In genomic region chr11:62461740-62462522, GRCh38 we compare ENCODE assay signal across 15 cellular contexts. TPM values are rescaled to one million over a fixed set of nuclear protein-coding genes. Genes with fewer than 3 reads are reported as not detected.
DNase-seq lines count a peak whose midpoint lies in the region; ATAC-seq and TF ChIP-seq lines count a peak whose summit lies in the region.
"Had no signal": no experiment of that assay in that cellular context is flagged by ENCODE, and none has a peak within 500 bp of the region (broad histone marks: within the 10 kb centered on the region; RNA-seq: fewer than 3 reads in every experiment).

No MANE protein-coding gene starts in this region.

- no peaks in the 10 kb centered on the region for H3K36me3 ChIP-seq in SJSA1
- H3K36me3 ChIP-seq in uterus: no peaks in the 10 kb centered on the region
- H3K36me3 ChIP-seq in CD8-positive, alpha-beta T cell (ENCODE audit: insufficient read depth, low read length): no peaks in the 10 kb centered on the region

- H3K27me3 ChIP-seq in SJSA1 (replicated peaks): no peaks in the 10 kb centered on the region
- no peaks in the 10 kb centered on the region for H3K27me3 ChIP-seq in uterus
- H3K27me3 ChIP-seq in CD8-positive, alpha-beta T cell (ENCODE audit: insufficient read depth, low read length): no peaks in the 10 kb centered on the region

- no peaks in the 10 kb centered on the region for H3K36me3 Mint-ChIP-seq in activated CD4-positive, alpha-beta T cell treated with anti-CD3 and anti-CD28 coated beads, Interleukin-2, amount 10 ng/mL, durations not matched to agents 7 days and 5 days (ENCODE audit: low read depth)
- H3K36me3 Mint-ChIP-seq in CD8-positive, alpha-beta T cell: no peaks in the 10 kb centered on the region

- H3K4me3 ChIP-seq in SJSA1: no peak overlapping the region
- no peak overlapping the region for H3K4me3 ChIP-seq in fibroblast of villous mesenchyme (ENCODE audit: low read depth, low read length)
- no peak overlapping the region for H3K4me3 ChIP-seq in uterus
- no peak overlapping the region for H3K4me3 ChIP-seq in CD8-positive, alpha-beta T cell (ENCODE audit: low read depth, low read length)

- H3K4me1 Mint-ChIP-seq in activated CD4-positive, alpha-beta T cell treated with anti-CD3 and anti-CD28 coated beads, Interleukin-2, amount 10 ng/mL, durations not matched to agents 7 days and 5 days: peaks cover 3% of the 10 kb centered on the region
- no peaks in the 10 kb centered on the region for H3K4me1 Mint-ChIP-seq in CD8-positive, alpha-beta T cell (ENCODE audit: low read depth)
- H3K4me1 Mint-ChIP-seq: activated naive CD8-positive, alpha-beta T cell treated with anti-CD3 and anti-CD28 coated beads, Interleukin-2, amount 50 U/mL, for 24 hours had no signal

- H3K27me3 Mint-ChIP-seq in activated CD4-positive, alpha-beta T cell treated with anti-CD3 and anti-CD28 coated beads, Interleukin-2, amount 10 ng/mL, durations not matched to agents 7 days and 5 days: peaks cover 2% of the 10 kb centered on the region
- H3K27me3 Mint-ChIP-seq in CD8-positive, alpha-beta T cell (ENCODE audit: low read depth): peaks cover 3% of the 10 kb centered on the region
- H3K27me3 Mint-ChIP-seq: activated CD8-positive, alpha-beta T cell treated with anti-CD3 and anti-CD28 coated beads for 36 hours; activated naive CD8-positive, alpha-beta T cell treated with anti-CD3 and anti-CD28 coated beads, Interleukin-2, amount 50 U/mL, for 24 hours had no signal

- ATAC-seq in HG03175 (IDR thresholded peaks at IDR 0.05; ENCODE audit: unreplicated experiment): no peak
- no peak for ATAC-seq in CD8-positive, alpha-beta T cell
- ATAC-seq: activated CD8-positive, alpha-beta T cell treated with anti-CD3 and anti-CD28 coated beads for 36 hours; activated naive CD8-positive, alpha-beta T cell treated with anti-CD3 and anti-CD28 coated beads, Interleukin-2, amount 50 U/mL, for 24 hours; left cardiac atrium had no signal

- H3K4me3 Mint-ChIP-seq in activated CD4-positive, alpha-beta T cell treated with anti-CD3 and anti-CD28 coated beads, Interleukin-2, amount 10 ng/mL, durations not matched to agents 7 days and 5 days: no peak overlapping the region
- no peak overlapping the region for H3K4me3 Mint-ChIP-seq in CD8-positive, alpha-beta T cell
- H3K4me3 Mint-ChIP-seq: activated CD8-positive, alpha-beta T cell treated with anti-CD3 and anti-CD28 coated beads for 36 hours; activated naive CD8-positive, alpha-beta T cell treated with anti-CD3 and anti-CD28 coated beads, Interleukin-2, amount 50 U/mL, for 24 hours had no signal

- peaks cover 39% of the 10 kb centered on the region for H3K4me1 ChIP-seq in SJSA1 (replicated peaks)
- H3K4me1 ChIP-seq in uterus: no peaks in the 10 kb centered on the region
- no peaks in the 10 kb centered on the region for H3K4me1 ChIP-seq in CD8-positive, alpha-beta T cell (ENCODE audit: insufficient read depth, low read length)

- intact Hi-C loops in uterus (cut with DNase I; ENCODE audit: low total_unique reads): no loop called here
- intact Hi-C loops in CD8-positive, alpha-beta T cell (cut with DNase I, micrococcal nuclease): no loop called here

- H3K9me3 Mint-ChIP-seq in activated CD4-positive, alpha-beta T cell treated with anti-CD3 and anti-CD28 coated beads, Interleukin-2, amount 10 ng/mL, durations not matched to agents 7 days and 5 days: no peaks in the 10 kb centered on the region
- no peaks in the 10 kb centered on the region for H3K9me3 Mint-ChIP-seq in CD8-positive, alpha-beta T cell
- H3K9me3 Mint-ChIP-seq: activated CD8-positive, alpha-beta T cell treated with anti-CD3 and anti-CD28 coated beads for 36 hours; activated naive CD8-positive, alpha-beta T cell treated with anti-CD3 and anti-CD28 coated beads, Interleukin-2, amount 50 U/mL, for 24 hours had no signal

- CTCF ChIA-PET in activated CD4-positive, alpha-beta T cell treated with anti-CD3 and anti-CD28 coated beads, Interleukin-2, amount 10 ng/mL, durations not matched to agents 7 days and 5 days (lab: Charles Lee): interaction anchor here (0.6 kb wide), 1 partner anchor 848 kb away, joined by 3 read pairs; no protein-coding TSS in a partner anchor
- CTCF ChIA-PET in CD8-positive, alpha-beta T cell (lab: Charles Lee): interaction anchor here (1.3 kb wide), 1 partner anchor 9 kb away, joined by 3 read pairs; no protein-coding TSS in a partner anchor

- peak overlapping the region; percentile 54 for H3K27ac Mint-ChIP-seq in activated CD4-positive, alpha-beta T cell treated with anti-CD3 and anti-CD28 coated beads, Interleukin-2, amount 10 ng/mL, durations not matched to agents 7 days and 5 days
- H3K27ac Mint-ChIP-seq in CD8-positive, alpha-beta T cell: no peak overlapping the region
- H3K27ac Mint-ChIP-seq: activated CD8-positive, alpha-beta T cell treated with anti-CD3 and anti-CD28 coated beads for 36 hours; activated naive CD8-positive, alpha-beta T cell treated with anti-CD3 and anti-CD28 coated beads, Interleukin-2, amount 50 U/mL, for 24 hours had no signal

- H3K27ac ChIP-seq in SJSA1: peak overlapping the region; percentile 70
- H3K27ac ChIP-seq in uterus: peak overlapping the region; percentile 34 to 67
- no peak overlapping the region for H3K27ac ChIP-seq in CD8-positive, alpha-beta T cell (ENCODE audit: low read depth, low read length)
- H3K27ac ChIP-seq: 22Rv1 had no signal

- H3K9me3 ChIP-seq in SJSA1 (replicated peaks): no peaks in the 10 kb centered on the region
- H3K9me3 ChIP-seq in uterus: no peaks in the 10 kb centered on the region
- no peaks in the 10 kb centered on the region for H3K9me3 ChIP-seq in CD8-positive, alpha-beta T cell (ENCODE audit: low read length)

- DNase-seq in activated CD4-positive, alpha-beta T cell treated with anti-CD3 and anti-CD28 coated beads, Interleukin-2, amount 10 ng/mL, durations not matched to agents 7 days and 5 days: no peak
- DNase-seq in activated CD4-positive, alpha-beta T cell treated with anti-CD3 and anti-CD28 coated beads for 4 hours: no peak
- DNase-seq in SJSA1 (ENCODE audit: low read depth in 1 of 2, low spot score in 2 of 2): peak in 1 of 2 experiments; percentile 75
- DNase-seq in fibroblast of villous mesenchyme (ENCODE audit: low read depth): peak; percentile 82
- no peak for DNase-seq in uterus
- no peak for DNase-seq in activated T-cell treated with anti-CD3 and anti-CD28 coated beads, Interleukin-2, amount 50 U/mL, for 48 hours
- no peak for DNase-seq in CD8-positive, alpha-beta T cell
- DNase-seq: activated CD8-positive, alpha-beta T cell treated with anti-CD3 and anti-CD28 coated beads for 36 hours; activated naive CD8-positive, alpha-beta T cell treated with anti-CD3 and anti-CD28 coated beads, Interleukin-2, amount 50 U/mL, for 24 hours; left cardiac atrium; NCI-H2029 treated with DMSO at 0.1 percent for 48 hours had no signal

- TF ChIP-seq POLR2A in uterus (IDR thresholded peaks at IDR 0.05): no peak

- no peak for TF ChIP-seq CTCF in fibroblast of villous mesenchyme (IDR thresholded peaks at IDR 0.05; ENCODE audit: insufficient read depth, low read depth, low read length)
- TF ChIP-seq CTCF in uterus (IDR thresholded peaks at IDR 0.05): no peak
- TF ChIP-seq CTCF in CD8-positive, alpha-beta T cell (IDR thresholded peaks at IDR 0.05): no peak

- POLR2A ChIA-PET in activated CD4-positive, alpha-beta T cell treated with anti-CD3 and anti-CD28 coated beads, Interleukin-2, amount 10 ng/mL, durations not matched to agents 7 days and 5 days (lab: Charles Lee): no interaction called here
- POLR2A ChIA-PET in CD8-positive, alpha-beta T cell (lab: Charles Lee): no interaction called here

RNA-seq across cellular contexts. Expression of gene SCGB1A1, which starts 43.1 kb away (rescaled TPM):
- total RNA-seq in activated CD4-positive, alpha-beta T cell treated with anti-CD3 and anti-CD28 coated beads, Interleukin-2, amount 10 ng/mL, durations not matched to agents 7 days and 5 days: not detected
- total RNA-seq in SJSA1 (2014; rRNA removed; shearing (Covaris generic)): not detected in 2 replicates
- total RNA-seq in fibroblast of villous mesenchyme (not detected in 2 replicates), uterus (not detected)
- not detected for total RNA-seq in CD8-positive, alpha-beta T cell
- total RNA-seq: activated CD8-positive, alpha-beta T cell treated with anti-CD3 and anti-CD28 coated beads for 36 hours; fibroblast of lung; left cardiac atrium; pulmonary artery endothelial cell had no signal
